ENCODE assay signal across 8 cellular contexts in genomic region chr4:54961357-54961975, GRCh38.
DNase-seq lines count a peak whose midpoint lies in the region; ATAC-seq, FAIRE-seq and TF ChIP-seq lines count a peak whose summit lies in the region.

No MANE protein-coding gene starts in this region.

- H3K4me3 Mint-ChIP-seq in neural progenitor cell, result no peak overlapping the region

- no peak overlapping the region for H3K27ac Mint-ChIP-seq in neural progenitor cell

- dilution Hi-C loops in endothelial cell of umbilical vein (cut with MboI; ENCODE audit: extremely low pct_ligation_motif_present, low sequenced_read_pairs), result no loop called here

- H3K9ac ChIP-seq in endothelial cell of umbilical vein (replicated peaks; ENCODE audit: extremely low read depth, insufficient read depth, low read length) (no peak overlapping the region), neural progenitor cell (no peak overlapping the region)

- FAIRE-seq in endothelial cell of umbilical vein (lab: Jason Lieb, UNC), result peak; percentile 90

- H3K27me3 Mint-ChIP-seq in neural progenitor cell (ENCODE audit: insufficient read depth, low read depth), result peaks cover 5% of the 10 kb centered on the region

- no peaks in the 10 kb centered on the region for H3K4me1 Mint-ChIP-seq in neural progenitor cell

- CTCF ChIA-PET in Panc1 (lab: Charles Lee), result no interaction called here
- CTCF ChIA-PET in endothelial cell of umbilical vein (lab: Charles Lee), result interaction anchor here (0.6 to 4.9 kb wide), 39 partner anchors 8 to 674 kb away, joined by 3 to 42 read pairs (median 4); partner anchors contain the start of gene KIT

- no peaks in the 10 kb centered on the region for H4K20me1 ChIP-seq in endothelial cell of umbilical vein (replicated peaks; ENCODE audit: control insufficient read depth, extremely low read depth, insufficient read depth, low read length)
- H4K20me1 ChIP-seq in neural progenitor cell (ENCODE audit: low read depth), result no peaks in the 10 kb centered on the region

- H3K79me2 ChIP-seq in endothelial cell of umbilical vein (ENCODE audit: control insufficient read depth, insufficient read depth, low read length), result no peaks in the 10 kb centered on the region
- no peaks in the 10 kb centered on the region for H3K79me2 ChIP-seq in neural progenitor cell (ENCODE audit: low read depth)

- no peak overlapping the region for H3K27ac ChIP-seq in Panc1 (ENCODE audit: low read length)
- H3K27ac ChIP-seq in endothelial cell of umbilical vein (ENCODE audit: insufficient read depth, low read depth, low read length), result no peak overlapping the region
- H3K27ac ChIP-seq in neural progenitor cell, result no peak overlapping the region

- no peaks in the 10 kb centered on the region for H3F3A ChIP-seq in neural progenitor cell (ENCODE audit: low read depth)

- H3K4me2 ChIP-seq in endothelial cell of umbilical vein (ENCODE audit: insufficient read depth, low read length), result no peak overlapping the region
- H3K4me2 ChIP-seq in neural progenitor cell, result no peak overlapping the region

- TF ChIP-seq POLR2A in endothelial cell of umbilical vein (IDR thresholded peaks at IDR 0.05; ENCODE audit: low read depth, low read length), result no peak

- H3K4me1 ChIP-seq in Panc1 (ENCODE audit: control insufficient read depth, insufficient read depth, low read length), result no peaks in the 10 kb centered on the region
- H3K4me1 ChIP-seq in endothelial cell of umbilical vein (ENCODE audit: control insufficient read depth, extremely low read depth, insufficient read depth, low read length), result no peaks in the 10 kb centered on the region
- H3K4me1 ChIP-seq in neural progenitor cell, result no peaks in the 10 kb centered on the region

- H3K27me3 ChIP-seq in Panc1 (ENCODE audit: control insufficient read depth, insufficient read depth, low read length) (no peaks in the 10 kb centered on the region), endothelial cell of umbilical vein (ENCODE audit: control insufficient read depth in 2 of 2, insufficient read depth in 2 of 2, low read length in 2 of 2) (peaks cover 5 to 14% of the 10 kb centered on the region in 2 experiments), neural progenitor cell (no peaks in the 10 kb centered on the region)

- H3K9me1 ChIP-seq in endothelial cell of umbilical vein (replicated peaks; ENCODE audit: control insufficient read depth, extremely low read depth, insufficient read depth, low read length), result no peaks in the 10 kb centered on the region

- H3K9me3 Mint-ChIP-seq in neural progenitor cell, result no peaks in the 10 kb centered on the region

- in situ Hi-C loops in G401 (cut with HindIII; ENCODE audit: low sequenced_read_pairs) (no loop called here), Panc1 (cut with HindIII; ENCODE audit: low pct_unique_long_range_greater_than_20kb, low sequenced_read_pairs) (no loop called here)

- H3K36me3 ChIP-seq in Panc1 (ENCODE audit: control insufficient read depth, insufficient read depth, low read length) (no peaks in the 10 kb centered on the region), endothelial cell of umbilical vein (ENCODE audit: control insufficient read depth in 2 of 2, extremely low read depth in 1 of 2, insufficient read depth in 2 of 2, low read length in 2 of 2) (no peaks in the 10 kb centered on the region), neural progenitor cell (no peaks in the 10 kb centered on the region)

- POLR2A ChIA-PET in Panc1 (lab: Charles Lee), result no interaction called here
- POLR2A ChIA-PET in endothelial cell of umbilical vein (lab: Charles Lee), result no interaction called here

- no peak overlapping the region for H2AFZ ChIP-seq in endothelial cell of umbilical vein (ENCODE audit: low read depth, low read length)
- H2AFZ ChIP-seq in neural progenitor cell (replicated peaks), result no peak overlapping the region

- peak; percentile 4 for DNase-seq in G401 (ENCODE audit: low spot score)
- DNase-seq in Panc1 (ENCODE audit: low read depth, low spot score), result peak; percentile 2
- DNase-seq in endothelial cell of umbilical vein (ENCODE audit: low read depth, low spot score), result peak; percentile 69
- DNase-seq in neural progenitor cell (ENCODE audit: low spot score), result peak; percentile 55
- DNase-seq in stimulated activated CD4-positive, alpha-beta T cell treated with anti-CD3 and anti-CD28 coated beads, Interleukin-12 subunit alpha, Interleukin-12 subunit beta, amount 100 ng/mL, for 4 hours, result no peak
- DNase-seq in OCI-M2 (lab: John Stamatoyannopoulos, UW; ENCODE audit: unreplicated experiment), result no peak

- intact Hi-C loops in Panc1 (cut with micrococcal nuclease; ENCODE audit: unreplicated experiment), result loop anchor here (5.0 to 10.0 kb wide), 2 partner anchors 287 to 639 kb away; no protein-coding TSS in a partner anchor
- intact Hi-C loops in endothelial cell of umbilical vein (cut with micrococcal nuclease), result loop anchor here (1.0 to 2.0 kb wide), 6 partner anchors 278 to 642 kb away; no protein-coding TSS in a partner anchor

- ATAC-seq in HG03103 (IDR thresholded peaks at IDR 0.05; ENCODE audit: low read depth, unreplicated experiment) (peak; percentile 70), Panc1 (peak; percentile 58; the same call in 1 of the 2 replicates), HG03520 (IDR thresholded peaks at IDR 0.05; ENCODE audit: unreplicated experiment) (no peak)

- H3K4me3 ChIP-seq in Panc1 (ENCODE audit: low read depth in 2 of 2, low read length in 2 of 2) (no peak overlapping the region), endothelial cell of umbilical vein (replicated peaks in 1 of 3; ENCODE audit: insufficient read depth in 1 of 3, low read depth in 1 of 3, low read length in 3 of 3) (no peak overlapping the region), neural progenitor cell (no peak overlapping the region)

- no peaks in the 10 kb centered on the region for H3K36me3 Mint-ChIP-seq in neural progenitor cell

- BruUV-seq in Panc1 (replicated peaks; lab: Mats Ljungman, UMichigan) (no TSS peak), endothelial cell of umbilical vein (replicated peaks; lab: Mats Ljungman, UMichigan) (no TSS peak)

- TF ChIP-seq CTCF in Panc1 (IDR thresholded peaks at IDR 0.05) (peak; percentile 57), endothelial cell of umbilical vein (IDR thresholded peaks at IDR 0.05; ENCODE audit: extremely low read depth in 1 of 2, insufficient read depth in 1 of 2, low read depth in 1 of 2, low read length in 2 of 2) (peak; percentile 46 to 50), neural progenitor cell (IDR thresholded peaks at IDR 0.05) (peak; percentile 78)

- H3K9me3 ChIP-seq in Panc1 (ENCODE audit: control insufficient read depth, insufficient read depth, low read depth, low read length) (no peaks in the 10 kb centered on the region), endothelial cell of umbilical vein (replicated peaks; ENCODE audit: control insufficient read depth, insufficient read depth, low read length) (no peaks in the 10 kb centered on the region), neural progenitor cell (ENCODE audit: low read depth) (no peaks in the 10 kb centered on the region)

TF ChIP-seq in endothelial cell of umbilical vein, 7 proteins besides CTCF, POLR2A, EP300 and RAD21:
- TF ChIP-seq JUN (IDR thresholded peaks at IDR 0.05; ENCODE audit: borderline replicate concordance, insufficient read depth, insufficient read length, low read depth), result no peak
- no peak for TF ChIP-seq FOS (IDR thresholded peaks at IDR 0.05; ENCODE audit: borderline replicate concordance, insufficient read depth, low read length)
- TF ChIP-seq GATA2 (IDR thresholded peaks at IDR 0.05; ENCODE audit: insufficient read depth, insufficient read length, low read depth, low read length), result no peak
- TF ChIP-seq EZH2 (IDR thresholded peaks at IDR 0.05; ENCODE audit: borderline replicate concordance, low read depth, low read length, severe bottlenecking), result no peak
- TF ChIP-seq MYC (IDR thresholded peaks at IDR 0.05; ENCODE audit: low read depth, low read length), result no peak
- TF ChIP-seq MAX (IDR thresholded peaks at IDR 0.05; ENCODE audit: insufficient read depth, insufficient read length), result no peak
- TF ChIP-seq POLR2AphosphoS5 (IDR thresholded peaks at IDR 0.05; ENCODE audit: insufficient read depth, low read depth, low read length), result no peak

Comparison
In these comparisons a context has a peak if more than half of its experiments do, and no peak if none do; other contexts are left out.
1. DNase-seq: peak in G401 (single experiment), Panc1 (single experiment), endothelial cell of umbilical vein (single experiment) and neural progenitor cell (single experiment); none in stimulated activated CD4-positive, alpha-beta T cell treated with anti-CD3 and anti-CD28 coated beads, Interleukin-12 subunit alpha, Interleukin-12 subunit beta, amount 100 ng/mL, for 4 hours (single experiment) and OCI-M2 (single experiment).
2. Peak in every context shown above with its lines, with median percentiles within 50 percentile points of each other: CTCF ChIP-seq.